8 cellular contexts compared by ENCODE assay signal in genomic region chr1:27672750-27673112, GRCh38. TPM values are rescaled to one million over a fixed set of nuclear protein-coding genes. Genes with fewer than 3 reads are reported as not detected.
DNase-seq lines count a peak whose midpoint lies in the region; ATAC-seq, FAIRE-seq and TF ChIP-seq lines count a peak whose summit lies in the region.

No MANE protein-coding gene starts in this region.

- no peaks in the 10 kb centered on the region for H3K9me2 ChIP-seq in HCT116 (ENCODE audit: insufficient read depth)

- CTCF ChIA-PET in HCT116 (lab: Charles Lee) (interaction anchor here (0.8 to 1.1 kb wide), 4 partner anchors 10 to 1205 kb away, joined by 3 to 4 read pairs (median 3); no protein-coding TSS in a partner anchor), activated B cell treated with CpG ODN at 0.5 μM for 24 hours (lab: Charles Lee) (interaction anchor here (0.8 to 1.8 kb wide), 7 partner anchors 53 to 377 kb away, joined by 3 to 6 read pairs (median 3); partner anchors contain the start of gene FAM76A)

- H3K4me3 Mint-ChIP-seq in activated B cell treated with CpG ODN at 0.5 μM for 24 hours = peak overlapping the region; percentile 97
- no peak overlapping the region for H3K4me3 Mint-ChIP-seq in stimulated activated memory B cell treated with anti-CD40 and anti-IgM and Interleukin-4, amounts not matched to agents 10 μg/mL and 1 μg/mL and 100 μg/mL, for 72 hours

- H3K79me2 ChIP-seq in HCT116 (ENCODE audit: insufficient read depth, low read length) = no peaks in the 10 kb centered on the region

- DNase-seq in HCT116 (ENCODE audit: low read depth, low spot score) (no peak), activated B cell treated with CpG ODN at 0.5 μM for 24 hours (no peak), right cardiac atrium (no peak), G401 (ENCODE audit: low spot score) (no peak), GM12892 (ENCODE audit: insufficient read length) (no peak), RPMI8226 (no peak)
- DNase-seq in activated effector memory CD4-positive, alpha-beta T cell treated with anti-CD3 and anti-CD28 coated beads, Interleukin-2, amount 50 U/mL, for 16 hours = no peak

- intact Hi-C loops in HCT116 (cut with micrococcal nuclease) = loop anchor here (5.0 kb wide), 1 partner anchor 160 kb away; the partner anchor contains the start of gene PPP1R8
- intact Hi-C loops in activated B cell treated with CpG ODN at 0.5 μM for 24 hours (cut with micrococcal nuclease) = loop anchor here (1.0 to 2.0 kb wide), 3 partner anchors 53 to 158 kb away; partner anchors contain the start of genes FAM76A, PPP1R8 and STX12
- intact Hi-C loops in right cardiac atrium (cut with DNase I) = loop anchor here in 2 of 4 donors (10.0 kb wide), 1 partner anchor 52 kb away; the partner anchor contains the start of gene FAM76A (in 2 of the 2)

- H3K4me1 Mint-ChIP-seq in activated B cell treated with CpG ODN at 0.5 μM for 24 hours = peaks cover 31% of the 10 kb centered on the region
- peaks cover 17% of the 10 kb centered on the region for H3K4me1 Mint-ChIP-seq in stimulated activated memory B cell treated with anti-CD40 and anti-IgM and Interleukin-4, amounts not matched to agents 10 μg/mL and 1 μg/mL and 100 μg/mL, for 72 hours

- H3K9ac ChIP-seq in HCT116 (ENCODE audit: low read length) = peak overlapping the region; percentile 34

- H3K27me3 ChIP-seq in HCT116 (ENCODE audit: insufficient read depth, low read length) = no peaks in the 10 kb centered on the region
- H3K27me3 ChIP-seq in right cardiac atrium (ENCODE audit: control insufficient read depth, insufficient read depth) = no peaks in the 10 kb centered on the region

- H3K9me3 ChIP-seq in HCT116 (ENCODE audit: control insufficient read depth in 1 of 2, insufficient read depth in 1 of 2, low read depth in 1 of 2, low read length in 2 of 2) (no peaks in the 10 kb centered on the region), right cardiac atrium (ENCODE audit: control insufficient read depth, low read length) (no peaks in the 10 kb centered on the region)

- no peaks in the 10 kb centered on the region for H3K9me3 Mint-ChIP-seq in activated B cell treated with CpG ODN at 0.5 μM for 24 hours
- no peaks in the 10 kb centered on the region for H3K9me3 Mint-ChIP-seq in stimulated activated memory B cell treated with anti-CD40 and anti-IgM and Interleukin-4, amounts not matched to agents 10 μg/mL and 1 μg/mL and 100 μg/mL, for 72 hours

- in situ Hi-C loops in G401 (cut with HindIII; ENCODE audit: low sequenced_read_pairs) = no loop called here

- RAD21 ChIA-PET in HCT116 (lab: Charles Lee; ENCODE audit: low non-redundant PET in 1 of 2, low total read pairs in 2 of 2, uncharacterized antibody in 2 of 2, unreplicated experiment in 2 of 2) = interaction anchor here in 1 of 2 experiments (1.1 to 1.3 kb wide), 2 partner anchors 53 to 66 kb away, joined by 3 read pairs; partner anchors contain the start of gene FAM76A

- peak overlapping the region; percentile 77 for H3K4me2 ChIP-seq in HCT116 (ENCODE audit: low read length)

- no peak for TF ChIP-seq POLR2A in HCT116 (IDR thresholded peaks at IDR 0.05; ENCODE audit: borderline replicate concordance, extremely low read depth, insufficient read depth, insufficient read length)
- TF ChIP-seq POLR2A in GM12892 (IDR thresholded peaks at IDR 0.05; ENCODE audit: low read depth, low read length) = no peak

- TF ChIP-seq CTCF in HCT116 (IDR thresholded peaks at IDR 0.05 in 2 of 3, conservative IDR thresholded peaks at IDR 0.05 in 1 of 3; ENCODE audit: borderline replicate concordance in 1 of 3, insufficient read depth in 1 of 3, low read depth in 2 of 3, low read length in 2 of 3) = no peak
- TF ChIP-seq CTCF in activated B cell treated with CpG ODN at 0.5 μM for 24 hours (IDR thresholded peaks at IDR 0.05) = no peak

- 0 out of 2 replicates have a peak, but pooled peaks have one; percentile 2 for ATAC-seq in HCT116
- ATAC-seq in activated B cell treated with CpG ODN at 0.5 μM for 24 hours (ENCODE audit: low read depth) = no peak
- no peak for ATAC-seq in right cardiac atrium
- ATAC-seq in stimulated activated memory B cell treated with anti-CD40 and anti-IgM and Interleukin-4, amounts not matched to agents 10 μg/mL and 1 μg/mL and 100 μg/mL, for 72 hours = no peak

- H3K36me3 ChIP-seq in HCT116 (ENCODE audit: control insufficient read depth in 1 of 2, insufficient read depth in 2 of 2, low read length in 2 of 2) = no peaks in the 10 kb centered on the region

- H3K27ac ChIP-seq in HCT116 (ENCODE audit: low read depth, low read length) (peak overlapping the region; percentile 50), right cardiac atrium (ENCODE audit: low read length) (peak overlapping the region; percentile 76)

- no peak for FAIRE-seq in GM12892 (lab: Jason Lieb, UNC)

- H3K4me3 ChIP-seq in HCT116 (replicated peaks in 1 of 2; ENCODE audit: low read depth in 1 of 2, low read length in 2 of 2) (peak overlapping the region; percentile 41 to 56), right cardiac atrium (ENCODE audit: low read length) (peak overlapping the region; percentile 79)

- H3K36me3 Mint-ChIP-seq in activated B cell treated with CpG ODN at 0.5 μM for 24 hours (ENCODE audit: low read depth) = peaks cover 2% of the 10 kb centered on the region
- H3K36me3 Mint-ChIP-seq in stimulated activated memory B cell treated with anti-CD40 and anti-IgM and Interleukin-4, amounts not matched to agents 10 μg/mL and 1 μg/mL and 100 μg/mL, for 72 hours = no peaks in the 10 kb centered on the region

- no peaks in the 10 kb centered on the region for H4K20me1 ChIP-seq in HCT116 (ENCODE audit: insufficient read depth)

- POLR2A ChIA-PET in HCT116 (lab: Charles Lee) (interaction anchor here (0.8 to 2.0 kb wide), 8 partner anchors 13 to 158 kb away, joined by 3 to 7 read pairs (median 3); partner anchors contain the start of genes FAM76A, PPP1R8 and STX12), activated B cell treated with CpG ODN at 0.5 μM for 24 hours (lab: Charles Lee) (interaction anchor here (0.6 to 4.2 kb wide), 9 partner anchors 10 to 100 kb away, joined by 3 to 26 read pairs (median 3); partner anchors contain the start of genes FAM76A and STX12)

- peak overlapping the region; percentile 59 for H2AFZ ChIP-seq in HCT116 (ENCODE audit: low read depth, low read length, poor library complexity, severe bottlenecking)

- no peaks in the 10 kb centered on the region for H3K27me3 Mint-ChIP-seq in activated B cell treated with CpG ODN at 0.5 μM for 24 hours
- no peaks in the 10 kb centered on the region for H3K27me3 Mint-ChIP-seq in stimulated activated memory B cell treated with anti-CD40 and anti-IgM and Interleukin-4, amounts not matched to agents 10 μg/mL and 1 μg/mL and 100 μg/mL, for 72 hours

- no TSS peak for BruUV-seq in HCT116 (replicated peaks; lab: Mats Ljungman, UMichigan)

- no peak; the same call in 1 of the 2 replicates for TF ChIP-seq RAD21 in HCT116 (IDR thresholded peaks at IDR 0.05; ENCODE audit: low read depth)

- H3K4me1 ChIP-seq in HCT116 (ENCODE audit: control insufficient read depth in 1 of 2, insufficient read depth in 2 of 2, low read length in 2 of 2) = peaks cover 12 to 40% of the 10 kb centered on the region in 2 experiments; a peak in 3 of 4 replicates
- peaks cover 3% of the 10 kb centered on the region for H3K4me1 ChIP-seq in right cardiac atrium (ENCODE audit: control insufficient read depth, insufficient read depth, low read length)

- H3K27ac Mint-ChIP-seq in activated B cell treated with CpG ODN at 0.5 μM for 24 hours = peak overlapping the region; percentile 98
- H3K27ac Mint-ChIP-seq in stimulated activated memory B cell treated with anti-CD40 and anti-IgM and Interleukin-4, amounts not matched to agents 10 μg/mL and 1 μg/mL and 100 μg/mL, for 72 hours = peak overlapping the region; percentile 94

TF ChIP-seq in HCT116, 20 proteins besides CTCF, POLR2A, EP300 and RAD21:
- TF ChIP-seq EZH2 (IDR thresholded peaks at IDR 0.05) (no peak), CBX3 (IDR thresholded peaks at IDR 0.05; ENCODE audit: low read depth) (no peak), SP1 (IDR thresholded peaks at IDR 0.05; ENCODE audit: low read depth) (peak; percentile 13; the same call in 1 of the 2 replicates), EZH2phosphoT487 (IDR thresholded peaks at IDR 0.05; ENCODE audit: borderline replicate concordance) (no peak)

RNA-seq across cellular contexts. Expression of gene IFI6, which starts 0.7 kb away (rescaled TPM):
- 14.8 TPM for total RNA-seq in HCT116 (2021; ENCODE audit: unreplicated experiment)
- 10.0 and 22.0 TPM in 2 replicates for polyA plus RNA-seq in HCT116 (2012)
- total RNA-seq in activated B cell treated with CpG ODN at 0.5 μM for 24 hours = 10.9 and 11.4 TPM in 2 replicates
- 100 to 1,000 TPM in 1 of 4 donors, 10 to 100 TPM in 3; 46.2 to 145 (median 57.8) TPM for total RNA-seq in right cardiac atrium
- 68.1 TPM for polyA plus RNA-seq in right cardiac atrium
- 48.2 and 49.3 TPM in 2 replicates for total RNA-seq in G401 (2014; rRNA removed; shearing (Covaris generic))
- polyA plus RNA-seq in GM12892 (2012; ENCODE audit: missing spikeins) = 51.1 TPM

RNA-seq across cellular contexts. Expression of gene FGR, which starts 37.7 kb away (rescaled TPM):
- total RNA-seq in HCT116 (2021; ENCODE audit: unreplicated experiment) (not detected), activated B cell treated with CpG ODN at 0.5 μM for 24 hours (28.6 and 28.8 TPM in 2 replicates), right cardiac atrium (10 to 100 TPM in 1 of 4 donors, 1 to 10 TPM in 3; 3.2 to 12.6 (median 5.1) TPM)
- 0.04 TPM in 1 of 2 replicates, not detected in the other for polyA plus RNA-seq in HCT116 (2012)
- 3.5 TPM for polyA plus RNA-seq in right cardiac atrium
- total RNA-seq in G401 (2014; rRNA removed; shearing (Covaris generic)) = not detected in 2 replicates
- polyA plus RNA-seq in GM12892 (2012; ENCODE audit: missing spikeins) = 43.6 TPM

RNA-seq across cellular contexts. Expression of gene FAM76A, which starts 53.0 kb away (rescaled TPM):
- 9.6 TPM for total RNA-seq in HCT116 (2021; ENCODE audit: unreplicated experiment)
- 3.3 and 4.5 TPM in 2 replicates for polyA plus RNA-seq in HCT116 (2012)
- 14.9 and 19.3 TPM in 2 replicates for total RNA-seq in activated B cell treated with CpG ODN at 0.5 μM for 24 hours
- 10 to 100 TPM; 12.1 to 14.5 (median 12.9) TPM for total RNA-seq in right cardiac atrium
- 6.1 TPM for polyA plus RNA-seq in right cardiac atrium
- 13.6 and 32.1 TPM in 2 replicates for total RNA-seq in G401 (2014; rRNA removed; shearing (Covaris generic))
- polyA plus RNA-seq in GM12892 (2012; ENCODE audit: missing spikeins) = 3.8 TPM
